In the genomic region with DNA sequence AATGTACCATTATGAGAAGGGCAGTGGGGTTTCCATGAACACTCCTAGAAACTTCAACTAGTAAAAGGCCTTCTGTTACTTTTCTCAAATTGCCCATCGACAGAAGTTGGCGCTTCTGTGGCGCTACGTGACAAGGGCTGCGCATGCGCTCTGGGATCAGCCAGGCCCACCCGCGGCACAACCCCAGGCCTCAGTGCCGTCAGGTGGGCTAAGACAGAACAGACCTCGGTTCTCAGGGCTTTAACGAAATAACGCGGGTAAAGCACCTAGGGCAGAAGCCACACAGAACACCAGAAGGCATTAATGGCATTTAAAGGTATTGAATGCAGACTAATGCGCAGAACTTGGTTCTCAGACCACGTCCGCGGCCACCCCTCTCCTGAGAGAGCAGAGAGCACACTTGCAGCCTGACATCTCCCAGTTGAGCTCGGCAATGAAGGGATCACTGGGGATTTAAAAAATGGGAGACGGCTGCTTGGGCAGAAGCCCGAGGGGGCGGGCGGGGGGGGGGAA, we compare ENCODE assay signal across 8 cellular contexts.
DNase-seq lines count a peak whose midpoint lies in the region; ATAC-seq lines count a peak whose summit lies in the region.

No MANE protein-coding gene starts in this region.

- peak; percentile 28 for ATAC-seq in HG03103 (IDR thresholded peaks at IDR 0.05; ENCODE audit: low read depth, unreplicated experiment)

- DNase-seq in NCI-H1436 (lab: John Stamatoyannopoulos, UW) (peak; percentile 76), NCI-H1436 treated with DMSO at 0.1 percent for 48 hours (lab: John Stamatoyannopoulos, UW) (no peak), NCI-H460 (ENCODE audit: extremely low read depth, low read depth) (peak; percentile 35), lung microvascular endothelial cell (ENCODE audit: low read depth in 2 of 2) (peak; percentile 55 to 84)
- DNase-seq in activated CD8-positive, alpha-beta memory T cell treated with anti-CD3 and anti-CD28 coated beads for 24 hours, result peak; percentile 91
- DNase-seq in effector CD8-positive, alpha-beta T cell (lab: John Stamatoyannopoulos, UW), result peak; percentile 62
- DNase-seq in stimulated activated CD4-positive, alpha-beta T cell treated with anti-CD3 and anti-CD28 coated beads, TNF-alpha, amount 100 ng/mL, for 48 hours (ENCODE audit: low read depth in 3 of 3), result peak; percentile 60 to 71 (median 65)
